ENCODE assay signal across 9 cellular contexts in the genomic region with DNA sequence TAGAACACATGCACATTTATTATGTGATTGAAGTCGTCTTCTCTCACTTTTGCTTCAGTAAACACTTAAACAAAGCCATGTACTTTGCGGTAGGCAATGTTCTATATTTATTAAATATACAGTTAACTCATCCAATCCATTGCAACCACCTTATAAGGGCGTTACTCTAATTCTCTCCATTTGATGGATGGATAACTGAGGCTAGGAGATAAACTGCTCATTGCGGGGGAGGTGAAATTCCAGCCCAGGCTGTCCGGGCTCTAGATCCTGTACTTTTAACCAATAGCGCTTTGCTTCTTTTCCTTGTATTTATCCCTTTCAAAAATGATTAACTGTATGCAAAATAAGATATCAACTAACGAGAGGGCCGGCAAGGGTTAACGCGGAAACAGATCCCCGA. TPM values are rescaled to one million over a fixed set of nuclear protein-coding genes. Genes with fewer than 3 reads are reported as not detected.
DNase-seq lines count a peak whose midpoint lies in the region; ATAC-seq and TF ChIP-seq lines count a peak whose summit lies in the region.
"Had no signal": no experiment of that assay in that cellular context is flagged by ENCODE, and none has a peak within 500 bp of the region (broad histone marks: within the 10 kb centered on the region; RNA-seq: fewer than 3 reads in every experiment).

No MANE protein-coding gene starts in this region.

- intact Hi-C loops in prostate gland (cut with DNase I), result loop anchor here (5.0 to 10.0 kb wide), 2 partner anchors 400 to 952 kb away; no protein-coding TSS in a partner anchor

- H3K9me3 ChIP-seq in BLaER1 treated with 17β-estradiol and CSF1 and Interleukin-3, amounts not matched to agents 10 nM and 100 nM (replicated peaks in 1 of 11), result peaks cover 0 to 8% (median 0%) of the 10 kb centered on the region in 11 experiments; a peak in 2 of 22 replicates
- H3K9me3 ChIP-seq in iPS-15b (ENCODE audit: control insufficient read depth, insufficient read depth, low read length), result no peaks in the 10 kb centered on the region
- H3K9me3 ChIP-seq in prostate gland, result no peaks in the 10 kb centered on the region

- no peaks in the 10 kb centered on the region for H3K36me3 ChIP-seq in BLaER1 treated with 17β-estradiol and CSF1 and Interleukin-3, amounts not matched to agents 10 nM and 100 nM
- no peaks in the 10 kb centered on the region for H3K36me3 ChIP-seq in iPS-15b (ENCODE audit: control insufficient read depth, insufficient read depth, low read length)
- H3K36me3 ChIP-seq in prostate gland, result no peaks in the 10 kb centered on the region

- H3K4me2 ChIP-seq in BLaER1 treated with 17β-estradiol and CSF1 and Interleukin-3, amounts not matched to agents 10 nM and 100 nM, result peak overlapping the region; percentile 78 to 97 (median 90)

- WGBS in prostate gland, result 3% methylated on average over 11 of the region's 11 CpGs

- no peak for ATAC-seq in HG02840 (IDR thresholded peaks at IDR 0.05; ENCODE audit: low FRiP score, unreplicated experiment)
- no peak for ATAC-seq in GM21576 (IDR thresholded peaks at IDR 0.05; ENCODE audit: unreplicated experiment)

- DNase-seq in amniotic epithelial cell (ENCODE audit: low read depth) (peak; percentile 59), prostate gland (ENCODE audit: low spot score) (no peak), D341Med (ENCODE audit: low spot score) (no peak), SIG-M5 (lab: John Stamatoyannopoulos, UW) (no peak)
- DNase-seq: DND-41 had no signal

- peaks cover 0 to 32% (median 23%) of the 10 kb centered on the region in 11 experiments; a peak in 15 of 22 replicates for H3K27me3 ChIP-seq in BLaER1 treated with 17β-estradiol and CSF1 and Interleukin-3, amounts not matched to agents 10 nM and 100 nM
- H3K27me3 ChIP-seq in iPS-15b (ENCODE audit: control insufficient read depth, insufficient read depth, low read length) (no peaks in the 10 kb centered on the region), prostate gland (replicated peaks; ENCODE audit: insufficient read depth) (no peaks in the 10 kb centered on the region)

- peak overlapping the region; percentile 79 to 99 (median 86) for H3K4me3 ChIP-seq in BLaER1 treated with 17β-estradiol and CSF1 and Interleukin-3, amounts not matched to agents 10 nM and 100 nM
- H3K4me3 ChIP-seq in iPS-15b (ENCODE audit: low read depth, low read length) (peak overlapping the region; percentile 72), prostate gland (peak overlapping the region; percentile 75 to 77)

- H3K27ac ChIP-seq in BLaER1 treated with 17β-estradiol and CSF1 and Interleukin-3, amounts not matched to agents 10 nM and 100 nM, result peak overlapping the region; percentile 80 to 96 (median 91)
- H3K27ac ChIP-seq in prostate gland, result peak overlapping the region; percentile 86

- H3K4me1 ChIP-seq in BLaER1 treated with 17β-estradiol and CSF1 and Interleukin-3, amounts not matched to agents 10 nM and 100 nM, result peaks cover 12 to 30% (median 26%) of the 10 kb centered on the region in 10 experiments
- peaks cover 6% of the 10 kb centered on the region for H3K4me1 ChIP-seq in iPS-15b (ENCODE audit: control insufficient read depth, insufficient read depth, low read length)
- no peaks in the 10 kb centered on the region for H3K4me1 ChIP-seq in prostate gland (replicated peaks)

- TF ChIP-seq POLR2A in prostate gland (IDR thresholded peaks at IDR 0.05), result no peak

- peak overlapping the region; percentile 81 to 96 (median 90) for H3K9ac ChIP-seq in BLaER1 treated with 17β-estradiol and CSF1 and Interleukin-3, amounts not matched to agents 10 nM and 100 nM
- peak overlapping the region; percentile 55 for H3K9ac ChIP-seq in iPS-15b (ENCODE audit: low read depth, low read length)

- TF ChIP-seq CTCF in prostate gland (IDR thresholded peaks at IDR 0.05), result no peak

- peaks cover 8 to 22% (median 11%) of the 10 kb centered on the region in 11 experiments; a peak in 17 of 22 replicates for H4K20me1 ChIP-seq in BLaER1 treated with 17β-estradiol and CSF1 and Interleukin-3, amounts not matched to agents 10 nM and 100 nM

RNA-seq across cellular contexts. Expression of a gene that starts 1.2 kb away (rescaled TPM):
- total RNA-seq in prostate gland, result 10 to 100 TPM; 19.6 to 83.6 TPM
